ENCODE assay signal across 35 cellular contexts in genomic region chr13:37085656-37086055, GRCh38. TPM values are rescaled to one million over a fixed set of nuclear protein-coding genes. Genes with fewer than 3 reads are reported as not detected.
"Had no signal": no experiment of that assay in that cellular context is flagged by ENCODE, and none has a peak within 500 bp of the region (broad histone marks: within the 10 kb centered on the region; RNA-seq: fewer than 3 reads in every experiment).

No MANE protein-coding gene starts in this region.

- H3K4me3 ChIP-seq: coronary artery, gastrocnemius medialis, lung, mucosa of descending colon, neural progenitor cell, prostate gland, right atrium auricular region, smooth muscle cell, suprapubic skin, transverse colon, upper lobe of right lung, uterus had no signal

- H3K4me2 ChIP-seq: neural progenitor cell, smooth muscle cell had no signal

- H3K27ac Mint-ChIP-seq: memory B cell; mesothelial cell of epicardium; naive B cell; neural progenitor cell; stimulated activated naive CD8-positive, alpha-beta T cell treated with anti-CD3 and anti-CD28 coated beads, Interleukin-15, amount 100 ng/mL, for 72 hours had no signal

- H3K36me3 Mint-ChIP-seq: memory B cell, mesothelial cell of epicardium, naive B cell, neural progenitor cell had no signal

- H3K27me3 Mint-ChIP-seq: stimulated activated naive CD8-positive, alpha-beta T cell treated with anti-CD3 and anti-CD28 coated beads, Interleukin-15, amount 100 ng/mL, for 72 hours had no signal

- H3K4me3 Mint-ChIP-seq: memory B cell; mesothelial cell of epicardium; naive B cell; nephron; neural progenitor cell; stimulated activated naive CD8-positive, alpha-beta T cell treated with anti-CD3 and anti-CD28 coated beads, Interleukin-15, amount 100 ng/mL, for 72 hours had no signal

- DNase-seq: dermis blood vessel endothelial cell; effector memory CD4-positive, alpha-beta T cell; erythroblast; gastrocnemius medialis; head of caudate nucleus; mucosa of descending colon; naive B cell; nucleus accumbens; stimulated activated CD4-positive, alpha-beta T cell treated with anti-CD3 and anti-CD28 coated beads, Interleukin-12 subunit alpha, Interleukin-12 subunit beta, amount 100 ng/mL, for 4 hours; stimulated activated CD4-positive, alpha-beta T cell treated with anti-CD3 and anti-CD28 coated beads, Interleukin-1b, Interleukin-23, amount 100 ng/mL, for 48 hours; stimulated activated CD4-positive, alpha-beta T cell treated with anti-CD3 and anti-CD28 coated beads, Interleukin-4, amount 100 ng/mL, for 1 hour; stimulated activated CD8-positive, alpha-beta memory T cell treated with anti-CD3 and anti-CD28 coated beads, Interleukin-4, amount 100 ng/mL, for 48 hours; stimulated activated naive CD4-positive, alpha-beta T cell; stimulated activated naive CD8-positive, alpha-beta T cell treated with anti-CD3 and anti-CD28 coated beads, Interleukin-15, amount 100 ng/mL, for 72 hours; transverse colon; upper lobe of right lung; uterus had no signal

- H2AFZ ChIP-seq: neural progenitor cell had no signal

- H3K36me3 ChIP-seq: gastrocnemius medialis, neural progenitor cell, prostate gland, right atrium auricular region, suprapubic skin, transverse colon, upper lobe of right lung, uterus had no signal

- H3K9ac ChIP-seq: neural progenitor cell had no signal

- H3K4me1 Mint-ChIP-seq: memory B cell; naive B cell; stimulated activated naive CD8-positive, alpha-beta T cell treated with anti-CD3 and anti-CD28 coated beads, Interleukin-15, amount 100 ng/mL, for 72 hours had no signal

- ATAC-seq: gastrocnemius medialis; left lobe of liver; mucosa of descending colon; sciatic nerve; stimulated activated naive CD8-positive, alpha-beta T cell treated with anti-CD3 and anti-CD28 coated beads, Interleukin-15, amount 100 ng/mL, for 72 hours; upper lobe of right lung had no signal

- H3K4me1 ChIP-seq: gastrocnemius medialis, neural progenitor cell, prostate gland, right atrium auricular region, suprapubic skin, transverse colon, upper lobe of right lung, uterus had no signal

- H3K9me3 ChIP-seq: gastrocnemius medialis, mucosa of descending colon, prostate gland, right atrium auricular region, suprapubic skin, transverse colon, upper lobe of right lung, uterus had no signal

- H3K27me3 ChIP-seq: gastrocnemius medialis, neural progenitor cell, right atrium auricular region, suprapubic skin, transverse colon, upper lobe of right lung, uterus had no signal

- H3K9me3 Mint-ChIP-seq: memory B cell; naive B cell; nephron; neural progenitor cell; stimulated activated naive CD8-positive, alpha-beta T cell treated with anti-CD3 and anti-CD28 coated beads, Interleukin-15, amount 100 ng/mL, for 72 hours had no signal

- H3K27ac ChIP-seq: coronary artery, gastrocnemius medialis, neural progenitor cell, prostate gland, right atrium auricular region, suprapubic skin, transverse colon, upper lobe of right lung, uterus had no signal

RNA-seq across cellular contexts. Expression of gene CSNK1A1L, which starts 19.8 kb away (rescaled TPM):
- total RNA-seq: dermis blood vessel endothelial cell, fibroblast of lung, gastrocnemius medialis, glomerular endothelial cell, left lobe of liver, liver, lung, mesothelial cell of epicardium, mucosa of descending colon, osteocyte, right atrium auricular region, sciatic nerve, smooth muscle cell, suprapubic skin, transverse colon, upper lobe of right lung, uterus had no signal
- polyA plus RNA-seq: fibroblast of lung, keratinocyte, liver, lung, smooth muscle cell, thymus had no signal
